ENCODE assay signal across 8 cellular contexts in genomic region chr2:58762176-58762781, GRCh38.
DNase-seq lines count a peak whose midpoint lies in the region; ATAC-seq and TF ChIP-seq lines count a peak whose summit lies in the region.

No MANE protein-coding gene starts in this region.

- H3K9ac ChIP-seq in neural cell (ENCODE audit: low read length), result no peak overlapping the region

- TF ChIP-seq CTCF in epithelial cell of esophagus (IDR thresholded peaks at IDR 0.05; ENCODE audit: insufficient read depth, low read depth, low read length, missing control alignments) (peak; percentile 63), neural cell (IDR thresholded peaks at IDR 0.05; ENCODE audit: poor library complexity, severe bottlenecking) (peak; percentile 74)

- TF ChIP-seq RAD21 in neural cell (conservative IDR thresholded peaks at IDR 0.05), result peak; percentile 83

- no peak overlapping the region for H3K4me2 ChIP-seq in neural cell (ENCODE audit: low read length)

- no peaks in the 10 kb centered on the region for H3K36me3 ChIP-seq in neural cell (ENCODE audit: insufficient read depth, low read length)

- H3K27ac Mint-ChIP-seq in activated naive CD4-positive, alpha-beta T cell treated with anti-CD3 and anti-CD28 coated beads, Interleukin-2, amount 10 ng/mL, durations not matched to agents 7 days and 5 days, result no peak overlapping the region

- CTCF ChIA-PET in activated naive CD4-positive, alpha-beta T cell treated with anti-CD3 and anti-CD28 coated beads, Interleukin-2, amount 10 ng/mL, durations not matched to agents 7 days and 5 days (lab: Charles Lee), result no interaction called here

- no peaks in the 10 kb centered on the region for H4K20me1 ChIP-seq in neural cell (ENCODE audit: insufficient read depth)

- DNase-seq in activated naive CD4-positive, alpha-beta T cell treated with anti-CD3 and anti-CD28 coated beads, Interleukin-2, amount 10 ng/mL, durations not matched to agents 7 days and 5 days, result peak; percentile 30
- DNase-seq in activated naive CD4-positive, alpha-beta T cell (lab: John Stamatoyannopoulos, UW), result no peak
- peak; percentile 39 to 62 for DNase-seq in Kasumi-1 (lab: John Stamatoyannopoulos, UW)
- DNase-seq in SK-N-DZ (ENCODE audit: low spot score), result peak; percentile 68
- peak; percentile 76 for DNase-seq in epithelial cell of esophagus (ENCODE audit: low read depth)

- H3K4me3 ChIP-seq in epithelial cell of esophagus (ENCODE audit: low read length) (no peak overlapping the region), neural cell (ENCODE audit: low read length) (no peak overlapping the region)

- H2AFZ ChIP-seq in neural cell (ENCODE audit: low read depth, low read length), result no peak overlapping the region

- no peak overlapping the region for H3K4me3 Mint-ChIP-seq in activated naive CD4-positive, alpha-beta T cell treated with anti-CD3 and anti-CD28 coated beads, Interleukin-2, amount 10 ng/mL, durations not matched to agents 7 days and 5 days

- no peaks in the 10 kb centered on the region for H3K4me1 Mint-ChIP-seq in activated naive CD4-positive, alpha-beta T cell treated with anti-CD3 and anti-CD28 coated beads, Interleukin-2, amount 10 ng/mL, durations not matched to agents 7 days and 5 days

- peak; percentile 73 for ATAC-seq in GM21786 (IDR thresholded peaks at IDR 0.05; ENCODE audit: unreplicated experiment)
- ATAC-seq in GM19035 (IDR thresholded peaks at IDR 0.05; ENCODE audit: unreplicated experiment), result no peak

- H3F3A ChIP-seq in neural cell (ENCODE audit: insufficient read depth, low read length, poor library complexity, severe bottlenecking), result no peaks in the 10 kb centered on the region

- H3K27me3 Mint-ChIP-seq in activated naive CD4-positive, alpha-beta T cell treated with anti-CD3 and anti-CD28 coated beads, Interleukin-2, amount 10 ng/mL, durations not matched to agents 7 days and 5 days, result no peaks in the 10 kb centered on the region

- H3K27me3 ChIP-seq in neural cell (ENCODE audit: insufficient read depth, low read depth, low read length), result no peaks in the 10 kb centered on the region

- TF ChIP-seq EP300 in neural cell (conservative IDR thresholded peaks at IDR 0.05; ENCODE audit: poor library complexity, severe bottlenecking), result no peak

- no peaks in the 10 kb centered on the region for H3K79me2 ChIP-seq in neural cell (replicated peaks; ENCODE audit: insufficient read depth, low read length)

- no peak overlapping the region for H3K27ac ChIP-seq in neural cell (ENCODE audit: low read length)

- no peaks in the 10 kb centered on the region for H3K9me3 ChIP-seq in neural cell (ENCODE audit: low read length)

- H3K36me3 Mint-ChIP-seq in activated naive CD4-positive, alpha-beta T cell treated with anti-CD3 and anti-CD28 coated beads, Interleukin-2, amount 10 ng/mL, durations not matched to agents 7 days and 5 days, result no peaks in the 10 kb centered on the region

- no peaks in the 10 kb centered on the region for H3K9me3 Mint-ChIP-seq in activated naive CD4-positive, alpha-beta T cell treated with anti-CD3 and anti-CD28 coated beads, Interleukin-2, amount 10 ng/mL, durations not matched to agents 7 days and 5 days

- H3K9me2 ChIP-seq in neural cell (ENCODE audit: insufficient read depth, low read length), result no peaks in the 10 kb centered on the region

TF ChIP-seq in neural cell, 6 proteins besides CTCF, POLR2A, EP300 and RAD21:
- TF ChIP-seq POLR2AphosphoS5 (IDR thresholded peaks at IDR 0.05) (no peak), SMC3 (conservative IDR thresholded peaks at IDR 0.05; ENCODE audit: poor library complexity) (peak; percentile 82), EZH2 (IDR thresholded peaks at IDR 0.05; ENCODE audit: borderline replicate concordance, insufficient read depth, low read length, poor library complexity, severe bottlenecking) (no peak), MXI1 (conservative IDR thresholded peaks at IDR 0.05; ENCODE audit: poor library complexity, severe bottlenecking) (no peak), REST (IDR thresholded peaks at IDR 0.05; ENCODE audit: borderline replicate concordance) (no peak), TAF1 (IDR thresholded peaks at IDR 0.05; ENCODE audit: low read depth) (no peak)

Comparison
In these comparisons a context has a peak if more than half of its experiments do, and no peak if none do; other contexts are left out.
1. DNase-seq: peak in activated naive CD4-positive, alpha-beta T cell treated with anti-CD3 and anti-CD28 coated beads, Interleukin-2, amount 10 ng/mL, durations not matched to agents 7 days and 5 days (single experiment), Kasumi-1 (2 of 2), SK-N-DZ (single experiment) and epithelial cell of esophagus (single experiment); none in activated naive CD4-positive, alpha-beta T cell (0 of 4).